ENCODE assay signal across 8 cellular contexts in genomic region chr1:157992031-157992568, GRCh38. TPM values are rescaled to one million over a fixed set of nuclear protein-coding genes. Genes with fewer than 3 reads are reported as not detected.
A peak's percentile ranks its signal among the peaks of the same experiment; 100 is the strongest.
DNase-seq lines count a peak whose midpoint lies in the region; ATAC-seq and TF ChIP-seq lines count a peak whose summit lies in the region.

No MANE protein-coding gene starts in this region.

- peak in 8 of 10 experiments; percentile 5 to 18 (median 11) for DNase-seq in CD4-positive, alpha-beta T cell
- DNase-seq in HAP-1 (ENCODE audit: low spot score in 2 of 2) (peak; percentile 67 to 84), glutamatergic neuron (peak; percentile 77), pons (ENCODE audit: low spot score) (peak; percentile 65)
- DNase-seq in activated naive CD4-positive, alpha-beta T cell treated with anti-CD3 and anti-CD28 coated beads for 36 hours, result peak; percentile 66

- H3K27me3 ChIP-seq in CD4-positive, alpha-beta T cell (ENCODE audit: control insufficient read depth, insufficient read depth, low read length), result peaks cover 41% of the 10 kb centered on the region
- H3K27me3 ChIP-seq in HAP-1 (ENCODE audit: low read depth) (no peaks in the 10 kb centered on the region; the same call in 1 of the 2 replicates), OCI-LY3 (ENCODE audit: low read depth, low read length) (peaks cover 62% of the 10 kb centered on the region)

- peaks cover 16% of the 10 kb centered on the region for H3K4me1 ChIP-seq in HAP-1
- H3K4me1 ChIP-seq in OCI-LY3 (ENCODE audit: low read length), result no peaks in the 10 kb centered on the region

- H3K27me3 Mint-ChIP-seq in CD4-positive, alpha-beta T cell, result peaks cover 61% of the 10 kb centered on the region
- peaks cover 47% of the 10 kb centered on the region for H3K27me3 Mint-ChIP-seq in activated naive CD4-positive, alpha-beta T cell treated with anti-CD3 and anti-CD28 coated beads for 36 hours (ENCODE audit: low read depth)
- H3K27me3 Mint-ChIP-seq in glutamatergic neuron (ENCODE audit: unreplicated experiment), result peaks cover 18% of the 10 kb centered on the region

- no peaks in the 10 kb centered on the region for H4K20me1 ChIP-seq in OCI-LY3 (ENCODE audit: insufficient read depth, low read length)

- H3K9ac ChIP-seq in OCI-LY3 (ENCODE audit: low read length), result no peak overlapping the region

- H3K79me2 ChIP-seq in OCI-LY3 (ENCODE audit: low read length), result no peaks in the 10 kb centered on the region

- no peaks in the 10 kb centered on the region for H3K9me3 Mint-ChIP-seq in CD4-positive, alpha-beta T cell
- H3K9me3 Mint-ChIP-seq in activated naive CD4-positive, alpha-beta T cell treated with anti-CD3 and anti-CD28 coated beads for 36 hours, result no peaks in the 10 kb centered on the region
- peaks cover 6% of the 10 kb centered on the region for H3K9me3 Mint-ChIP-seq in glutamatergic neuron (ENCODE audit: unreplicated experiment)

- CTCF ChIA-PET in CD4-positive, alpha-beta T cell (lab: Charles Lee), result interaction anchor here (0.6 to 1.6 kb wide), 2 partner anchors 39 to 126 kb away, joined by 3 read pairs; no protein-coding TSS in a partner anchor
- CTCF ChIA-PET in activated naive CD4-positive, alpha-beta T cell treated with anti-CD3 and anti-CD28 coated beads for 36 hours (lab: Charles Lee), result interaction anchor here (0.6 to 7.2 kb wide), 22 partner anchors 8 to 1076 kb away, joined by 3 to 128 read pairs (median 6); no protein-coding TSS in a partner anchor

- no peaks in the 10 kb centered on the region for H3K36me3 Mint-ChIP-seq in CD4-positive, alpha-beta T cell (ENCODE audit: low read depth)
- H3K36me3 Mint-ChIP-seq in activated naive CD4-positive, alpha-beta T cell treated with anti-CD3 and anti-CD28 coated beads for 36 hours (ENCODE audit: low read depth), result no peaks in the 10 kb centered on the region
- H3K36me3 Mint-ChIP-seq in glutamatergic neuron (ENCODE audit: unreplicated experiment), result no peaks in the 10 kb centered on the region

- TF ChIP-seq CTCF in CD4-positive, alpha-beta T cell (IDR thresholded peaks at IDR 0.05), result peak; percentile 65
- TF ChIP-seq CTCF in OCI-LY3 (IDR thresholded peaks at IDR 0.05; ENCODE audit: low read depth, low read length) (peak; percentile 97), glutamatergic neuron (IDR thresholded peaks at IDR 0.05; ENCODE audit: partially characterized antibody, unreplicated experiment) (peak; percentile 77)

- H3K4me2 ChIP-seq in OCI-LY3 (ENCODE audit: low read length), result no peak overlapping the region; the same call in 1 of the 2 replicates

- no peak overlapping the region for H3K27ac Mint-ChIP-seq in CD4-positive, alpha-beta T cell
- no peak overlapping the region for H3K27ac Mint-ChIP-seq in activated naive CD4-positive, alpha-beta T cell treated with anti-CD3 and anti-CD28 coated beads for 36 hours
- no peak overlapping the region for H3K27ac Mint-ChIP-seq in glutamatergic neuron (ENCODE audit: unreplicated experiment)

- no peak overlapping the region for H2AFZ ChIP-seq in OCI-LY3 (ENCODE audit: low read depth, low read length)

- in situ Hi-C loops in HAP-1 (cut with MboI; ENCODE audit: low sequenced_read_pairs), result loop anchor here (5.0 kb wide), 1 partner anchor 115 kb away; no protein-coding TSS in a partner anchor

- H3K4me3 ChIP-seq in HAP-1 (no peak overlapping the region), OCI-LY3 (ENCODE audit: low read length) (no peak overlapping the region)

- no peak overlapping the region for H3K27ac ChIP-seq in CD4-positive, alpha-beta T cell (ENCODE audit: low read depth, low read length)
- H3K27ac ChIP-seq in OCI-LY3 (ENCODE audit: low read length), result no peak overlapping the region

- intact Hi-C loops in CD4-positive, alpha-beta T cell (cut with DNase I, micrococcal nuclease), result loop anchor here (1.0 to 10.0 kb wide), 6 partner anchors 121 to 1083 kb away; partner anchors contain the start of genes AIM2 (in 1 of the 2) and IFI16 (in 1 of the 2)
- intact Hi-C loops in activated naive CD4-positive, alpha-beta T cell treated with anti-CD3 and anti-CD28 coated beads for 36 hours (cut with micrococcal nuclease), result loop anchor here (1.0 to 10.0 kb wide), 7 partner anchors 29 to 1083 kb away; partner anchors contain the start of gene AIM2

- POLR2A ChIA-PET in CD4-positive, alpha-beta T cell (lab: Charles Lee), result interaction anchor here (1.0 kb wide), 1 partner anchor 133 kb away, joined by 3 read pairs; no protein-coding TSS in a partner anchor

- ATAC-seq in CD4-positive, alpha-beta T cell (ENCODE audit: poor library complexity), result peak; percentile 48
- ATAC-seq in GM21515 (IDR thresholded peaks at IDR 0.05; ENCODE audit: unreplicated experiment) (no peak), GM19455 (IDR thresholded peaks at IDR 0.05; ENCODE audit: unreplicated experiment) (no peak)

- no peaks in the 10 kb centered on the region for H3K4me1 Mint-ChIP-seq in CD4-positive, alpha-beta T cell (ENCODE audit: low read depth)
- peaks cover 5% of the 10 kb centered on the region for H3K4me1 Mint-ChIP-seq in activated naive CD4-positive, alpha-beta T cell treated with anti-CD3 and anti-CD28 coated beads for 36 hours (ENCODE audit: low read depth)
- peaks cover 14% of the 10 kb centered on the region for H3K4me1 Mint-ChIP-seq in glutamatergic neuron (ENCODE audit: low read depth, unreplicated experiment)

- no peaks in the 10 kb centered on the region for H3K9me3 ChIP-seq in CD4-positive, alpha-beta T cell (ENCODE audit: control insufficient read depth, low read length)
- H3K9me3 ChIP-seq in HAP-1, result no peaks in the 10 kb centered on the region
- H3K9me3 ChIP-seq in OCI-LY3 (ENCODE audit: insufficient read depth, low read length), result no peaks in the 10 kb centered on the region

- H3K36me3 ChIP-seq in HAP-1 (replicated peaks), result no peaks in the 10 kb centered on the region
- no peaks in the 10 kb centered on the region for H3K36me3 ChIP-seq in OCI-LY3 (replicated peaks; ENCODE audit: low read depth, low read length)

- no peak overlapping the region for H3K4me3 Mint-ChIP-seq in CD4-positive, alpha-beta T cell
- H3K4me3 Mint-ChIP-seq in activated naive CD4-positive, alpha-beta T cell treated with anti-CD3 and anti-CD28 coated beads for 36 hours, result no peak overlapping the region
- H3K4me3 Mint-ChIP-seq in glutamatergic neuron (ENCODE audit: unreplicated experiment), result peak overlapping the region; percentile 35

RNA-seq across cellular contexts. Expression of gene KIRREL1, which starts 1.3 kb away (rescaled TPM):
- not detected for total RNA-seq in CD4-positive, alpha-beta T cell
- total RNA-seq in activated naive CD4-positive, alpha-beta T cell treated with anti-CD3 and anti-CD28 coated beads for 36 hours, result under 1 TPM in 1 of 2 experiments, not detected in 1; 0.05 TPM
- 8.1 TPM for total RNA-seq in glutamatergic neuron (ENCODE audit: unreplicated experiment)

Comparison
In these comparisons a context has a peak if more than half of its experiments do, and no peak if none do; other contexts are left out.
1. DNase-seq: peak in every context shown above with its lines; median percentile 77 in glutamatergic neuron; 76 in HAP-1; 66 in activated naive CD4-positive, alpha-beta T cell treated with anti-CD3 and anti-CD28 coated beads for 36 hours; 65 in pons; 11 in CD4-positive, alpha-beta T cell.